In genomic region chr5:5430136-5430535, GRCh38 we compare ENCODE assay signal across 22 cellular contexts.
"Had no signal": no experiment of that assay in that cellular context is flagged by ENCODE, and none has a peak within 500 bp of the region (broad histone marks: within the 10 kb centered on the region; RNA-seq: fewer than 3 reads in every experiment).

No MANE protein-coding gene starts in this region.

- H3K9me3 ChIP-seq: stomach, transverse colon had no signal

- H3K27me3 ChIP-seq: cardiac muscle cell, foreskin keratinocyte, stomach, transverse colon had no signal

- H3K36me3 ChIP-seq: cardiac muscle cell, stomach, transverse colon had no signal

- H3K4me3 ChIP-seq: cardiac muscle cell, stomach, transverse colon had no signal

- FAIRE-seq: urothelium cell line had no signal

- H3K27ac ChIP-seq: cardiac muscle cell, foreskin keratinocyte, stomach, transverse colon had no signal

- DNase-seq: activated CD4-positive, alpha-beta memory T cell treated with anti-CD3 and anti-CD28 coated beads for 36 hours; activated CD4-positive, alpha-beta T cell treated with anti-CD3 and anti-CD28 coated beads for 48 hours; activated effector memory CD4-positive, alpha-beta T cell treated with Interleukin-2 at 50 U/mL for 16 hours; activated naive CD4-positive, alpha-beta T cell treated with anti-CD3 and anti-CD28 coated beads for 36 hours; activated naive CD8-positive, alpha-beta T cell treated with anti-CD3 and anti-CD28 coated beads, Interleukin-2, amount 10 ng/mL, durations not matched to agents 7 days and 5 days; activated T-cell treated with anti-CD3 and anti-CD28 coated beads, Interleukin-2, amount 50 U/mL, for 48 hours; amygdala; effector CD4-positive, alpha-beta T cell; erythroblast; foreskin keratinocyte; immature natural killer cell; kidney glomerular epithelial cell; mesenchymal stem cell; occipital lobe; posterior cingulate gyrus; retina; stimulated activated CD4-positive, alpha-beta T cell treated with anti-CD3 and anti-CD28 coated beads, Interleukin-12 subunit alpha, Interleukin-12 subunit beta, amount 100 ng/mL, for 4 hours; stimulated activated CD4-positive, alpha-beta T cell treated with anti-CD3 and anti-CD28 coated beads, Interleukin-4, amount 100 ng/mL, for 4 hours; stomach; transverse colon had no signal

- ATAC-seq: foreskin keratinocyte had no signal
